In genomic region chrX:76517544-76517943, GRCh38 we compare ENCODE assay signal across 21 cellular contexts.
A peak's percentile ranks its signal among the peaks of the same experiment; 100 is the strongest.
DNase-seq lines count a peak whose midpoint lies in the region; ATAC-seq, FAIRE-seq and TF ChIP-seq lines count a peak whose summit lies in the region.
"Had no signal": no experiment of that assay in that cellular context is flagged by ENCODE, and none has a peak within 500 bp of the region (broad histone marks: within the 10 kb centered on the region; RNA-seq: fewer than 3 reads in every experiment).

No MANE protein-coding gene starts in this region.

- no peaks in the 10 kb centered on the region for H3K9me3 ChIP-seq in A549
- no peaks in the 10 kb centered on the region for H3K9me3 ChIP-seq in astrocyte (ENCODE audit: insufficient read depth, low read depth, low read length)
- no peaks in the 10 kb centered on the region for H3K9me3 ChIP-seq in K562 (replicated peaks; ENCODE audit: control insufficient read depth, insufficient read depth, low read depth, low read length)
- H3K9me3 ChIP-seq: Caco-2 had no signal

- H4K20me1 ChIP-seq in astrocyte (ENCODE audit: insufficient read depth, low read length) (no peaks in the 10 kb centered on the region), K562 (replicated peaks; ENCODE audit: control insufficient read depth, insufficient read depth, low read length) (no peaks in the 10 kb centered on the region)
- H4K20me1 ChIP-seq: BLaER1 treated with 17β-estradiol and CSF1 and Interleukin-3, amounts not matched to agents 10 nM and 100 nM had no signal

- no peaks in the 10 kb centered on the region for H3K4me1 Mint-ChIP-seq in astrocyte (ENCODE audit: low read depth, unreplicated experiment)
- H3K4me1 Mint-ChIP-seq: B cell had no signal

- no peak for TF ChIP-seq POLR2A in A549 (IDR thresholded peaks at IDR 0.05; ENCODE audit: low read length)
- TF ChIP-seq POLR2A in K562 (conservative IDR thresholded peaks at IDR 0.05), result no peak

- H3K27ac ChIP-seq in A549 (no peak overlapping the region), astrocyte (ENCODE audit: low read depth, low read length) (no peak overlapping the region), K562 (ENCODE audit: extremely low read depth, low read depth, low read length) (no peak overlapping the region)
- H3K27ac ChIP-seq: BLaER1 treated with 17β-estradiol and CSF1 and Interleukin-3, amounts not matched to agents 10 nM and 100 nM; C4-2B had no signal

- no peaks in the 10 kb centered on the region for H3K4me1 ChIP-seq in A549
- H3K4me1 ChIP-seq in astrocyte (ENCODE audit: insufficient read depth, low read length), result no peaks in the 10 kb centered on the region
- no peaks in the 10 kb centered on the region for H3K4me1 ChIP-seq in K562 (replicated peaks in 1 of 2; ENCODE audit: control insufficient read depth in 2 of 2, insufficient read depth in 2 of 2, low read length in 2 of 2)
- H3K4me1 ChIP-seq: BLaER1 treated with 17β-estradiol and CSF1 and Interleukin-3, amounts not matched to agents 10 nM and 100 nM; Caco-2 had no signal

- H3K27me3 ChIP-seq in astrocyte (ENCODE audit: insufficient read depth, low read length) (no peaks in the 10 kb centered on the region), K562 (ENCODE audit: control insufficient read depth in 2 of 2, insufficient read depth in 2 of 2, low read length in 2 of 2) (no peaks in the 10 kb centered on the region)

- H3K36me3 ChIP-seq in astrocyte (ENCODE audit: insufficient read depth, low read length) (no peaks in the 10 kb centered on the region), K562 (ENCODE audit: control insufficient read depth, insufficient read depth, low read length) (no peaks in the 10 kb centered on the region)
- H3K36me3 ChIP-seq: BLaER1 treated with 17β-estradiol and CSF1 and Interleukin-3, amounts not matched to agents 10 nM and 100 nM had no signal

- H3K4me3 Mint-ChIP-seq in astrocyte (ENCODE audit: unreplicated experiment), result no peak overlapping the region
- H3K4me3 Mint-ChIP-seq: B cell; CD4-positive, alpha-beta T cell; CD8-positive, alpha-beta T cell had no signal

- TF ChIP-seq CTCF in A549 (IDR thresholded peaks at IDR 0.05) (no peak), astrocyte (IDR thresholded peaks at IDR 0.05; ENCODE audit: insufficient read depth, low read depth, low read length) (no peak), K562 (IDR thresholded peaks at IDR 0.05 in 2 of 3, conservative IDR thresholded peaks at IDR 0.05 in 1 of 3; ENCODE audit: insufficient read depth in 2 of 3, low read depth in 1 of 3, low read length in 3 of 3) (no peak)

- in situ Hi-C loops in K562 (cut with MboI), result no loop called here

- H2AFZ ChIP-seq in astrocyte (ENCODE audit: low read depth, low read length) (no peak overlapping the region), K562 (ENCODE audit: low read depth, low read length) (no peak overlapping the region)

- H3K4me2 ChIP-seq in A549 (no peak overlapping the region), astrocyte (ENCODE audit: low read length) (no peak overlapping the region), K562 (ENCODE audit: insufficient read depth, low read length) (no peak overlapping the region)
- H3K4me2 ChIP-seq: BLaER1 treated with 17β-estradiol and CSF1 and Interleukin-3, amounts not matched to agents 10 nM and 100 nM had no signal

- H3K9ac ChIP-seq in astrocyte (ENCODE audit: low read length) (no peak overlapping the region), K562 (ENCODE audit: insufficient read depth in 1 of 2, low read depth in 2 of 2, low read length in 2 of 2) (no peak overlapping the region)
- H3K9ac ChIP-seq: BLaER1 treated with 17β-estradiol and CSF1 and Interleukin-3, amounts not matched to agents 10 nM and 100 nM had no signal

- no peak overlapping the region for H3K27ac Mint-ChIP-seq in astrocyte (ENCODE audit: unreplicated experiment)
- H3K27ac Mint-ChIP-seq: B cell; CD4-positive, alpha-beta T cell; CD8-positive, alpha-beta T cell had no signal

- ATAC-seq in A549 (no peak), K562 (no peak), GM21576 (IDR thresholded peaks at IDR 0.05; ENCODE audit: unreplicated experiment) (no peak)
- ATAC-seq: CD8-positive, alpha-beta T cell had no signal

- no peaks in the 10 kb centered on the region for H3K36me3 Mint-ChIP-seq in astrocyte (ENCODE audit: low read depth, unreplicated experiment)
- H3K36me3 Mint-ChIP-seq: CD8-positive, alpha-beta T cell had no signal

- H3K4me3 ChIP-seq in A549 (no peak overlapping the region), astrocyte (ENCODE audit: insufficient read depth, low read depth, low read length) (no peak overlapping the region), K562 (no peak overlapping the region)
- H3K4me3 ChIP-seq: BLaER1 treated with 17β-estradiol and CSF1 and Interleukin-3, amounts not matched to agents 10 nM and 100 nM had no signal

- no peak for TF ChIP-seq RAD21 in A549 (conservative IDR thresholded peaks at IDR 0.05 in 1 of 2, IDR thresholded peaks at IDR 0.05 in 1 of 2)
- TF ChIP-seq RAD21 in K562 (CRISPR knock-in tag; conservative IDR thresholded peaks at IDR 0.05 in 1 of 2, IDR thresholded peaks at IDR 0.05 in 1 of 2), result no peak

- H3K9me1 ChIP-seq in K562 (ENCODE audit: control insufficient read depth, insufficient read depth, low read length), result no peaks in the 10 kb centered on the region

- H3K27me3 Mint-ChIP-seq in astrocyte (ENCODE audit: low read depth, unreplicated experiment), result no peaks in the 10 kb centered on the region
- H3K27me3 Mint-ChIP-seq: B cell; CD4-positive, alpha-beta T cell had no signal

- 0% methylated on average over 4 of the region's 4 CpGs for WGBS in A549 (ENCODE audit: missing lambda C conversion rate)
- WGBS in K562 (ENCODE audit: insufficient coverage, low coverage, missing lambda C conversion rate), result 0% methylated on average over 1 of the region's 4 CpGs

- H3K9me3 Mint-ChIP-seq in astrocyte (ENCODE audit: unreplicated experiment), result no peaks in the 10 kb centered on the region

- intact Hi-C loops in K562 (cut with micrococcal nuclease), result no loop called here

- FAIRE-seq in A549 (lab: Jason Lieb, UNC) (no peak), astrocyte (lab: Jason Lieb, UNC) (peak; percentile 64), K562 (lab: Jason Lieb, UNC) (no peak)
- FAIRE-seq: A204.1, D721Med, G401.6, GM12892, GM18507 had no signal

- no TSS peak for BruUV-seq in K562 (replicated peaks; lab: Mats Ljungman, UMichigan)

- CTCF ChIA-PET in A549 (lab: Yijun Ruan, JAX), result no interaction called here
- CTCF ChIA-PET in K562 (lab: Yijun Ruan, JAX; ENCODE audit: low intra/inter-chr PET ratio), result no interaction called here

- H3K79me2 ChIP-seq in astrocyte (ENCODE audit: insufficient read depth, low read length) (no peaks in the 10 kb centered on the region), K562 (ENCODE audit: control insufficient read depth, insufficient read depth, low read length) (no peaks in the 10 kb centered on the region)

- POLR2A ChIA-PET in A549 (lab: Yijun Ruan, JAX), result no interaction called here
- POLR2A ChIA-PET in K562 (lab: Yijun Ruan, JAX), result no interaction called here

- TF ChIP-seq EP300 in A549 (IDR thresholded peaks at IDR 0.05), result no peak
- TF ChIP-seq EP300 in K562 (IDR thresholded peaks at IDR 0.05; ENCODE audit: low read length), result no peak

- DNase-seq in A549 (ENCODE audit: low read depth in 1 of 2, low spot score in 1 of 2), result no peak
- no peak for DNase-seq in astrocyte (ENCODE audit: low read depth)
- no peak for DNase-seq in K562 (ENCODE audit: extremely low read depth in 1 of 4, low spot score in 3 of 4)
- DNase-seq in SIG-M5 treated with dmso at 0.1 percent for 504 hours (lab: John Stamatoyannopoulos, UW; ENCODE audit: unreplicated experiment), result no peak
- DNase-seq: 8988T; AML-193; Caco-2; Calu3; CD4-positive, alpha-beta T cell; CD8-positive, alpha-beta T cell; DMS79 treated with DMSO at 0.1 percent for 48 hours; GF-D8 had no signal

TF ChIP-seq in A549, 52 proteins besides CTCF, POLR2A, EP300 and RAD21:
- TF ChIP-seq RARB (CRISPR knock-in tag; IDR thresholded peaks at IDR 0.05) (no peak), USF2 (IDR thresholded peaks at IDR 0.05) (peak; percentile 45; the same call in 1 of the 2 replicates), FOXS1 (CRISPR knock-in tag; IDR thresholded peaks at IDR 0.05) (no peak), ELK1 (IDR thresholded peaks at IDR 0.05; ENCODE audit: low read depth, low read length) (no peak)
TF ChIP-seq in A549: peak in this region for 1.

TF ChIP-seq in K562, 482 proteins besides CTCF, POLR2A, EP300 and RAD21:
- TF ChIP-seq ZNF589 (CRISPR knock-in tag; IDR thresholded peaks at IDR 0.05; ENCODE audit: low read depth) (no peak), TFE3 (CRISPR knock-in tag; IDR thresholded peaks at IDR 0.05) (peak; percentile 84), RAD51 (IDR thresholded peaks at IDR 0.05; ENCODE audit: borderline replicate concordance, low read depth) (peak; percentile 17; the same call in 1 of the 2 replicates), ZNF699 (CRISPR knock-in tag; IDR thresholded peaks at IDR 0.05; ENCODE audit: insufficient replicate concordance) (no peak), ZBED1 (IDR thresholded peaks at IDR 0.05) (no peak), HBP1 (CRISPR knock-in tag; IDR thresholded peaks at IDR 0.05) (no peak)

Comparison
In these comparisons a context has a peak if more than half of its experiments do, and no peak if none do; other contexts are left out.
1. Of the 35 proteins assayed by ChIP-seq in both K562 and A549: peak only in K562: none; only in A549: USF2; in both: none; in neither: 34.